ENCODE assay signal across 22 cellular contexts in the genomic region with DNA sequence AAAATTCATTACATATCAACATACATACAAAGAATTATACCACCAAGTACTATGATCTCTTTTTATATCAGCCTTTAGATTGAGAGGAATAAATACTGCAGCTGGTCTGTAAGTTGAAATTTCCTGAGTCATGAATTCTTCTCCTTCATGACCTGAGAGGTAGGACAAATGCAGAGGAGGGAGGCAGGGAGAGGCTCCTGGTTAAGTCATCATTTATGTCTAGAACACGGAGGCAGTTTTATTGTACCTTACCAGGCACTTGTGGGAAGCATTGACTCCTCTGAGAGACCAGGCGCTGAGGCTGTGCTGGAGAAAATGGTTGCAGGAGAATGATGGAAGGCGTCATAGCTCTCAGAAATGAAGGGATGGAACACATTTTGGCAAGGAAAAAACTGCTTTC.
"Had no signal": no experiment of that assay in that cellular context is flagged by ENCODE, and none has a peak within 500 bp of the region (broad histone marks: within the 10 kb centered on the region; RNA-seq: fewer than 3 reads in every experiment).

No MANE protein-coding gene starts in this region.

- H3K9me3 ChIP-seq: esophagus squamous epithelium, gastroesophageal sphincter, testis, tibial nerve had no signal

- H3K27me3 ChIP-seq: esophagus squamous epithelium, gastroesophageal sphincter, testis had no signal

- H3K36me3 ChIP-seq: esophagus squamous epithelium, gastroesophageal sphincter, tibial nerve had no signal

- H3K4me3 Mint-ChIP-seq: dendritic cell treated with granulocyte-macrophage colony-stimulating factor and Interleukin-4, amounts not matched to agents 40 ng/mL and 50 ng/mL, for 4 days; effector memory CD8-positive, alpha-beta T cell; immature natural killer cell; naive thymus-derived CD8-positive, alpha-beta T cell; neural crest cell; stimulated activated naive B cell treated with anti-CD40 and anti-IgM and Interleukin-4, amounts not matched to agents 10 μg/mL and 1 μg/mL and 100 μg/mL, for 72 hours; stimulated activated naive CD8-positive, alpha-beta T cell treated with anti-CD3 and anti-CD28 coated beads, Interleukin-15, amount 100 ng/mL, for 72 hours had no signal

- H3K4me3 ChIP-seq: esophagus squamous epithelium, gastroesophageal sphincter, lung, testis, tibial nerve had no signal

- H3K9me3 Mint-ChIP-seq: dendritic cell treated with granulocyte-macrophage colony-stimulating factor and Interleukin-4, amounts not matched to agents 40 ng/mL and 50 ng/mL, for 4 days; effector memory CD8-positive, alpha-beta T cell; stimulated activated naive CD8-positive, alpha-beta T cell treated with anti-CD3 and anti-CD28 coated beads, Interleukin-15, amount 100 ng/mL, for 72 hours had no signal

- H3K27me3 Mint-ChIP-seq: dendritic cell treated with granulocyte-macrophage colony-stimulating factor and Interleukin-4, amounts not matched to agents 40 ng/mL and 50 ng/mL, for 4 days; effector memory CD8-positive, alpha-beta T cell; naive thymus-derived CD8-positive, alpha-beta T cell; stimulated activated naive CD8-positive, alpha-beta T cell treated with anti-CD3 and anti-CD28 coated beads, Interleukin-15, amount 100 ng/mL, for 72 hours had no signal

- H3K4me1 Mint-ChIP-seq: neural crest cell; stimulated activated naive B cell treated with anti-CD40 and anti-IgM and Interleukin-4, amounts not matched to agents 10 μg/mL and 1 μg/mL and 100 μg/mL, for 72 hours had no signal

- H3K27ac ChIP-seq: esophagus squamous epithelium, gastroesophageal sphincter, testis, tibial nerve had no signal

- ATAC-seq: effector memory CD8-positive, alpha-beta T cell; gastroesophageal sphincter; left cardiac atrium; left ventricle myocardium superior; naive thymus-derived CD8-positive, alpha-beta T cell; sciatic nerve; stimulated activated naive B cell treated with anti-CD40 and anti-IgM and Interleukin-4, amounts not matched to agents 10 μg/mL and 1 μg/mL and 100 μg/mL, for 72 hours; stimulated activated naive CD8-positive, alpha-beta T cell treated with anti-CD3 and anti-CD28 coated beads, Interleukin-15, amount 100 ng/mL, for 72 hours had no signal

- H3K4me1 ChIP-seq: esophagus squamous epithelium, gastroesophageal sphincter, testis, tibial nerve had no signal

- H3K36me3 Mint-ChIP-seq: naive thymus-derived CD8-positive, alpha-beta T cell; stimulated activated naive B cell treated with anti-CD40 and anti-IgM and Interleukin-4, amounts not matched to agents 10 μg/mL and 1 μg/mL and 100 μg/mL, for 72 hours had no signal

- DNase-seq: effector memory CD8-positive, alpha-beta T cell; esophagus squamous epithelium; foreskin fibroblast; glutamatergic neuron; immature natural killer cell; left cardiac atrium; left ventricle myocardium superior; mesendoderm; naive thymus-derived CD8-positive, alpha-beta T cell; posterior cingulate gyrus; stimulated activated CD4-positive, alpha-beta T cell treated with anti-CD3 and anti-CD28 coated beads, Interleukin-2, amount 100 ng/mL, for 24 hours; stimulated activated CD4-positive, alpha-beta T cell treated with anti-CD3 and anti-CD28 coated beads, Interleukin-4, amount 100 ng/mL, for 4 hours; stimulated activated naive B cell treated with anti-CD40 and anti-IgM and Interleukin-4, amounts not matched to agents 10 μg/mL and 1 μg/mL and 100 μg/mL, for 72 hours; stimulated activated naive CD8-positive, alpha-beta T cell treated with anti-CD3 and anti-CD28 coated beads, Interleukin-15, amount 100 ng/mL, for 72 hours; testis had no signal

- FAIRE-seq: keratinocyte had no signal

- H3K27ac Mint-ChIP-seq: dendritic cell treated with granulocyte-macrophage colony-stimulating factor and Interleukin-4, amounts not matched to agents 40 ng/mL and 50 ng/mL, for 4 days; immature natural killer cell; stimulated activated naive B cell treated with anti-CD40 and anti-IgM and Interleukin-4, amounts not matched to agents 10 μg/mL and 1 μg/mL and 100 μg/mL, for 72 hours; stimulated activated naive CD8-positive, alpha-beta T cell treated with anti-CD3 and anti-CD28 coated beads, Interleukin-15, amount 100 ng/mL, for 72 hours had no signal
